Comparison of ENCODE assay signal across 1 cellular context in the genomic region with DNA sequence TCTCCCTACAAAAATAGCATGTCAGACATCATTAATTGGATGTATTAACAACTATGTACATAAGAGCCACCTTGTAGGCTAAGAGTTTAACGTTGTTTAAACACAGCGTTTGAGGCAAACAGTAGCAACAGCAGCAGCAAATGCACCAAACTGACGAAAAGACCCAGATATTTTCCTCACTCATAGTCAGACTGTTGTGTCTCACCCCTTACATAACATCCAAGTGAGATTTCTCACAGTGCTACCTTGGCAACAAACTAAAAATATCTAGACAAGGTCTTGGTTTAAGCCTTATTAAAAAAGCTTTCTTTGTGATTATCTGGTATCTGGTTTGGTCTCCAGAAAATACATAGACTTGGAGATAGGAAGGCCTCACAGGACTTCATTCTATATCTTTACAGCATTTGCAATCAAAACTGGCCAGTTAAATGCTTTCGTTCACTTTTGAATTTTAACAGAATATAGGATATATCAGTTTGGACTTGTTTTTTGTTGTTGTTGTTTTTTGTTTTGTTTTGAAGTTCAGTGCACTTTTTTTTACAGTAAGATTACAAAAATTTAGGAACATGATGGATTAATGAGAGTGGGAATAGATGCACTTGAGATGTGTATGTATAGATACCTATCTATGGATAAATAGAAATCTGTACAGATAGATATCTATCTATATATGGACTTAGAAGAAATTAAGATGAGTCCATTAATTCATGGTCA.
TF ChIP-seq lines count a peak whose summit lies in the region.

No MANE protein-coding gene starts in this region.

TF ChIP-seq in HepG2, 621 proteins besides CTCF, POLR2A, EP300 and RAD21:
- TF ChIP-seq FOXP1 (IDR thresholded peaks at IDR 0.05) (no peak), FOXP1 (CRISPR knock-in tag; IDR thresholded peaks at IDR 0.05) (no peak), CBX2 (IDR thresholded peaks at IDR 0.05; ENCODE audit: low read depth, low read length) (peak; percentile 70), CBX2 (CRISPR knock-in tag; IDR thresholded peaks at IDR 0.05; ENCODE audit: low read depth) (no peak)
